In the genomic region with DNA sequence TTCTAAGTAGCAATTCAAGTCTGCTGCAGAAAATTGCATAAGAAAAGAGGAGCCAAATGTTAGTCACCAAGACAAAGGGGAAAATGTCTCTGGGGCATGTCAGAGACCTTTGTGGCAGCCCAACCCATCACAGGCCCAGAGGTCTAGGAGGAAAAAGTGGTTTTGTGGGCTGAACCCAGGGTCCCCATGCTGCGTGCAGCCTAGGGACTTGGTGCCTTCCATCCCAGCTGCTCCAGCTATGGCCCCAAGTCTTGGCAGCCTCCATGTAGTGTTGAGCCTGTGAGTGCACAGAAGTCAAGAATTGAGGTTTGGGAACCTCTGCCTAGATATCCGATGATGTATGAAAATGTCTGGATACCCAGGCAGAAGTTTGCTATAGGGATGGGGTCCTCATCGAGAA, we compare ENCODE assay signal across 26 cellular contexts.
"Had no signal": no experiment of that assay in that cellular context is flagged by ENCODE, and none has a peak within 500 bp of the region (broad histone marks: within the 10 kb centered on the region; RNA-seq: fewer than 3 reads in every experiment).

No MANE protein-coding gene starts in this region.

- ATAC-seq: effector memory CD8-positive, alpha-beta T cell; esophagus mucosa; foreskin keratinocyte; gastrocnemius medialis; gastroesophageal sphincter; heart left ventricle; heart right ventricle had no signal

- H3K4me3 Mint-ChIP-seq: dendritic cell treated with granulocyte-macrophage colony-stimulating factor and Interleukin-4, amounts not matched to agents 40 ng/mL and 50 ng/mL, for 4 days; effector memory CD8-positive, alpha-beta T cell; endodermal cell had no signal

- H3K4me1 ChIP-seq: colonic mucosa, esophagus squamous epithelium, foreskin keratinocyte, gastrocnemius medialis, heart right ventricle had no signal

- H3K36me3 ChIP-seq: colonic mucosa, gastrocnemius medialis had no signal

- H3K27ac Mint-ChIP-seq: dendritic cell treated with granulocyte-macrophage colony-stimulating factor and Interleukin-4, amounts not matched to agents 40 ng/mL and 50 ng/mL, for 4 days; endodermal cell had no signal

- H3K4me3 ChIP-seq: colonic mucosa, coronary artery, dorsolateral prefrontal cortex, esophagus muscularis mucosa, esophagus squamous epithelium, gastrocnemius medialis, gastroesophageal sphincter, heart left ventricle, heart right ventricle, hepatocyte had no signal

- H3K27me3 Mint-ChIP-seq: dendritic cell treated with granulocyte-macrophage colony-stimulating factor and Interleukin-4, amounts not matched to agents 40 ng/mL and 50 ng/mL, for 4 days; effector memory CD8-positive, alpha-beta T cell had no signal

- H3K27ac ChIP-seq: colonic mucosa, coronary artery, dorsolateral prefrontal cortex, epithelial cell of prostate, esophagus muscularis mucosa, esophagus squamous epithelium, foreskin keratinocyte, gastrocnemius medialis, gastroesophageal sphincter, heart left ventricle, heart right ventricle, hepatocyte had no signal

- H3K9me3 ChIP-seq: colonic mucosa, esophagus muscularis mucosa, gastrocnemius medialis, gastroesophageal sphincter, heart left ventricle had no signal

- DNase-seq: colonic mucosa; cortex of kidney; dermis blood vessel endothelial cell; dorsolateral prefrontal cortex; effector CD4-positive, alpha-beta T cell; effector CD8-positive, alpha-beta T cell; effector memory CD4-positive, alpha-beta T cell; effector memory CD8-positive, alpha-beta T cell; endodermal cell; erythroblast; esophagus squamous epithelium; foreskin fibroblast; foreskin keratinocyte; foreskin melanocyte; gastrocnemius medialis; glutamatergic neuron; head of caudate nucleus; heart left ventricle; heart right ventricle had no signal
